Comparison of ENCODE assay signal across 8 cellular contexts in genomic region chr22:47337161-47337621, GRCh38.
A peak's percentile ranks its signal among the peaks of the same experiment; 100 is the strongest.
DNase-seq lines count a peak whose midpoint lies in the region; ATAC-seq and TF ChIP-seq lines count a peak whose summit lies in the region.

No MANE protein-coding gene starts in this region.

- H3K79me2 ChIP-seq in MM.1S (ENCODE audit: low read length): no peaks in the 10 kb centered on the region

- no peaks in the 10 kb centered on the region for H3F3A ChIP-seq in MM.1S (ENCODE audit: insufficient read depth, low read length)

- no peaks in the 10 kb centered on the region for H3K4me1 Mint-ChIP-seq in CD4-positive, CD25-positive, alpha-beta regulatory T cell
- H3K4me1 Mint-ChIP-seq in activated naive CD4-positive, alpha-beta T cell treated with anti-CD3 and anti-CD28 coated beads, Interleukin-2, amount 10 ng/mL, durations not matched to agents 7 days and 5 days: no peaks in the 10 kb centered on the region

- no peak overlapping the region for H3K4me3 ChIP-seq in CD4-positive, CD25-positive, alpha-beta regulatory T cell (ENCODE audit: low read depth, low read length)
- peak overlapping the region; percentile 27 for H3K4me3 ChIP-seq in MM.1S (ENCODE audit: low read length)

- no peaks in the 10 kb centered on the region for H3K9me2 ChIP-seq in MM.1S (replicated peaks; ENCODE audit: insufficient read depth, low read length)

- H3K9ac ChIP-seq in MM.1S (ENCODE audit: low read length): peak overlapping the region; percentile 5; the same call in 1 of the 2 replicates

- H2AFZ ChIP-seq in MM.1S (ENCODE audit: low read length): peak overlapping the region; percentile 14

- no peak overlapping the region for H3K27ac ChIP-seq in CD4-positive, CD25-positive, alpha-beta regulatory T cell (ENCODE audit: insufficient read depth, low read length, poor library complexity, severe bottlenecking)
- H3K27ac ChIP-seq in MM.1S (ENCODE audit: low read length): peak overlapping the region; percentile 28; the same call in 1 of the 2 replicates

- H3K36me3 Mint-ChIP-seq in CD4-positive, CD25-positive, alpha-beta regulatory T cell: no peaks in the 10 kb centered on the region
- no peaks in the 10 kb centered on the region for H3K36me3 Mint-ChIP-seq in activated naive CD4-positive, alpha-beta T cell treated with anti-CD3 and anti-CD28 coated beads, Interleukin-2, amount 10 ng/mL, durations not matched to agents 7 days and 5 days

- no peaks in the 10 kb centered on the region for H4K20me1 ChIP-seq in MM.1S (ENCODE audit: insufficient read depth, low read length)

- H3K36me3 ChIP-seq in CD4-positive, CD25-positive, alpha-beta regulatory T cell (ENCODE audit: control insufficient read depth, insufficient read depth, low read length): no peaks in the 10 kb centered on the region
- no peaks in the 10 kb centered on the region for H3K36me3 ChIP-seq in MM.1S (replicated peaks; ENCODE audit: insufficient read depth, low read length)

- no peaks in the 10 kb centered on the region for H3K9me3 ChIP-seq in CD4-positive, CD25-positive, alpha-beta regulatory T cell (ENCODE audit: control insufficient read depth in 2 of 2, low read length in 2 of 2)
- no peaks in the 10 kb centered on the region for H3K9me3 ChIP-seq in MM.1S (replicated peaks; ENCODE audit: insufficient read depth, low read length)

- peak overlapping the region; percentile 53 for H3K4me2 ChIP-seq in MM.1S (ENCODE audit: low read depth, low read length)

- H3K9me3 Mint-ChIP-seq in CD4-positive, CD25-positive, alpha-beta regulatory T cell: peaks cover 0 to 6% (median 0%) of the 10 kb centered on the region in 7 donors
- peaks cover 7% of the 10 kb centered on the region for H3K9me3 Mint-ChIP-seq in activated naive CD4-positive, alpha-beta T cell treated with anti-CD3 and anti-CD28 coated beads, Interleukin-2, amount 10 ng/mL, durations not matched to agents 7 days and 5 days

- peak in 1 of 3 donors; percentile 16 for DNase-seq in CD4-positive, CD25-positive, alpha-beta regulatory T cell
- peak; percentile 89 for DNase-seq in MM.1S
- peak; percentile 75 for DNase-seq in amniotic epithelial cell (ENCODE audit: low read depth)
- DNase-seq in medulla oblongata (ENCODE audit: extremely low spot score): peak; percentile 54
- no peak for DNase-seq in activated naive CD4-positive, alpha-beta T cell treated with anti-CD3 and anti-CD28 coated beads, Interleukin-2, amount 10 ng/mL, durations not matched to agents 7 days and 5 days
- no peak for DNase-seq in NCI-H1417 (lab: John Stamatoyannopoulos, UW)
- no peak for DNase-seq in HEK293T (ENCODE audit: extremely low spot score)

- H3K4me3 Mint-ChIP-seq in CD4-positive, CD25-positive, alpha-beta regulatory T cell: peak overlapping the region in 3 of 4 donors; percentile 29 to 65 (median 46)
- H3K4me3 Mint-ChIP-seq in activated naive CD4-positive, alpha-beta T cell treated with anti-CD3 and anti-CD28 coated beads, Interleukin-2, amount 10 ng/mL, durations not matched to agents 7 days and 5 days: no peak overlapping the region

- TF ChIP-seq CTCF in MM.1S (IDR thresholded peaks at IDR 0.05; ENCODE audit: low read length): no peak

- POLR2A ChIA-PET in HEK293T (lab: Yijun Ruan, JAX): no interaction called here

- H3K27me3 ChIP-seq in CD4-positive, CD25-positive, alpha-beta regulatory T cell (ENCODE audit: control insufficient read depth, insufficient read depth, low read length): peaks cover 6% of the 10 kb centered on the region
- no peaks in the 10 kb centered on the region for H3K27me3 ChIP-seq in MM.1S (replicated peaks; ENCODE audit: insufficient read depth, low read length)

- H3K4me1 ChIP-seq in CD4-positive, CD25-positive, alpha-beta regulatory T cell (ENCODE audit: control insufficient read depth, insufficient read depth, low read length, poor library complexity, severe bottlenecking): no peaks in the 10 kb centered on the region
- peaks cover 11% of the 10 kb centered on the region for H3K4me1 ChIP-seq in MM.1S (ENCODE audit: low read length)

- peak overlapping the region in 1 of 3 donors; percentile 60 for H3K27ac Mint-ChIP-seq in CD4-positive, CD25-positive, alpha-beta regulatory T cell
- no peak overlapping the region for H3K27ac Mint-ChIP-seq in activated naive CD4-positive, alpha-beta T cell treated with anti-CD3 and anti-CD28 coated beads, Interleukin-2, amount 10 ng/mL, durations not matched to agents 7 days and 5 days

- ATAC-seq in CD4-positive, CD25-positive, alpha-beta regulatory T cell (ENCODE audit: low read depth in 2 of 2): peak in 1 of 2 donors; percentile 55
- ATAC-seq in HG03280 (IDR thresholded peaks at IDR 0.05; ENCODE audit: unreplicated experiment): no peak

- peaks cover 4% of the 10 kb centered on the region for H3K27me3 Mint-ChIP-seq in CD4-positive, CD25-positive, alpha-beta regulatory T cell
- peaks cover 4% of the 10 kb centered on the region for H3K27me3 Mint-ChIP-seq in activated naive CD4-positive, alpha-beta T cell treated with anti-CD3 and anti-CD28 coated beads, Interleukin-2, amount 10 ng/mL, durations not matched to agents 7 days and 5 days

- CTCF ChIA-PET in activated naive CD4-positive, alpha-beta T cell treated with anti-CD3 and anti-CD28 coated beads, Interleukin-2, amount 10 ng/mL, durations not matched to agents 7 days and 5 days (lab: Charles Lee): interaction anchor here (0.5 kb wide), 1 partner anchor 1129 kb away, joined by 3 read pairs; no protein-coding TSS in a partner anchor
- CTCF ChIA-PET in HEK293T (lab: Yijun Ruan, JAX): no interaction called here

TF ChIP-seq in HEK293T, 16 proteins besides CTCF, POLR2A, EP300 and RAD21:
- TF ChIP-seq, protein P1, sequence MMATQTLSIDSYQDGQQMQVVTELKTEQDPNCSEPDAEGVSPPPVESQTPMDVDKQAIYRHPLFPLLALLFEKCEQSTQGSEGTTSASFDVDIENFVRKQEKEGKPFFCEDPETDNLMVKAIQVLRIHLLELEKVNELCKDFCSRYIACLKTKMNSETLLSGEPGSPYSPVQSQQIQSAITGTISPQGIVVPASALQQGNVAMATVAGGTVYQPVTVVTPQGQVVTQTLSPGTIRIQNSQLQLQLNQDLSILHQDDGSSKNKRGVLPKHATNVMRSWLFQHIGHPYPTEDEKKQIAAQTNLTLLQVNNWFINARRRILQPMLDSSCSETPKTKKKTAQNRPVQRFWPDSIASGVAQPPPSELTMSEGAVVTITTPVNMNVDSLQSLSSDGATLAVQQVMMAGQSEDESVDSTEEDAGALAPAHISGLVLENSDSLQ (IDR thresholded peaks at IDR 0.05): no peak
- TF ChIP-seq CTBP1 (IDR thresholded peaks at IDR 0.05; ENCODE audit: borderline replicate concordance) (no peak), ZNF384 (IDR thresholded peaks at IDR 0.05) (no peak), ELF4 (IDR thresholded peaks at IDR 0.05) (no peak), FOXA1 (IDR thresholded peaks at IDR 0.05) (no peak), SP1 (IDR thresholded peaks at IDR 0.05) (no peak), L3MBTL2 (conservative IDR thresholded peaks at IDR 0.05) (no peak), FOXM1 (IDR thresholded peaks at IDR 0.05; ENCODE audit: borderline replicate concordance) (no peak), SUZ12 (IDR thresholded peaks at IDR 0.05) (no peak), TARDBP (IDR thresholded peaks at IDR 0.05) (no peak), LEF1 (IDR thresholded peaks at IDR 0.05; ENCODE audit: borderline replicate concordance) (no peak), FOXK2 (IDR thresholded peaks at IDR 0.05) (no peak), ARNT (IDR thresholded peaks at IDR 0.05) (no peak), HDGF (IDR thresholded peaks at IDR 0.05; ENCODE audit: borderline replicate concordance) (no peak)

Comparison
In these comparisons a context has a peak if more than half of its experiments do, and no peak if none do; other contexts are left out.
1. DNase-seq: peak in MM.1S (single experiment), amniotic epithelial cell (single experiment) and medulla oblongata (single experiment); none in activated naive CD4-positive, alpha-beta T cell treated with anti-CD3 and anti-CD28 coated beads, Interleukin-2, amount 10 ng/mL, durations not matched to agents 7 days and 5 days (single experiment), NCI-H1417 (0 of 3) and HEK293T (single experiment).